22 cellular contexts compared by ENCODE assay signal in the genomic region with DNA sequence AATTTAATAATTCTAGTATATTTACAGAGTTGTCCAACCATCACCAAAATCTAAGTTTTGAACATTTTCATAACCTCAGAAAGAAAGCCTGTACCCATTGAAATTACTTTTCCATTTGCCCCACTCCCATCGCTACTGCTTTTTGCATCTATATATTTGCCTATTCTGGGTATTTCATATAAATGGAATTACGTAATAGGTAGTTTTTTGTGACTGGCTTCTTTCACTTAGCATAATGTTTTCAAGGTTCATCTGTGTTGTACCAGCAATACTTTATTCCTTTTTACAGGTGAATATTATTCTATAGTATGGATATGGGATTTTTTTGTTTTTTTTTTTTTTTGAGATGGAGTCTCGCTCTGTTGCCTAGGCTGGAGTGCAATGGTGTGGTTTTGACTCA. TPM values are rescaled to one million over a fixed set of nuclear protein-coding genes. Genes with fewer than 3 reads are reported as not detected.
DNase-seq lines count a peak whose midpoint lies in the region; ATAC-seq, FAIRE-seq and TF ChIP-seq lines count a peak whose summit lies in the region.
"Had no signal": no experiment of that assay in that cellular context is flagged by ENCODE, and none has a peak within 500 bp of the region (broad histone marks: within the 10 kb centered on the region; RNA-seq: fewer than 3 reads in every experiment).

No MANE protein-coding gene starts in this region.

- no TSS peak for BruUV-seq in IMR-90 (replicated peaks; lab: Mats Ljungman, UMichigan)
- BruUV-seq in K562 (replicated peaks; lab: Mats Ljungman, UMichigan): no TSS peak

- H4K20me1 ChIP-seq in IMR-90 (ENCODE audit: insufficient read depth, low read length) (no peaks in the 10 kb centered on the region), K562 (replicated peaks; ENCODE audit: control insufficient read depth, insufficient read depth, low read length) (no peaks in the 10 kb centered on the region)

- CTCF ChIA-PET in IMR-90 (lab: Yijun Ruan, JAX) (no interaction called here), K562 (lab: Yijun Ruan, JAX; ENCODE audit: low intra/inter-chr PET ratio) (no interaction called here)

- H3K9me3 Mint-ChIP-seq in memory B cell: no peaks in the 10 kb centered on the region
- H3K9me3 Mint-ChIP-seq: CD4-positive, alpha-beta T cell; CD8-positive, alpha-beta T cell had no signal

- H2BK15ac ChIP-seq in IMR-90 (ENCODE audit: low read depth, low read length): no peak overlapping the region

- peak; percentile 37 for FAIRE-seq in A204.1 (lab: Jason Lieb, UNC)
- no peak for FAIRE-seq in K562 (lab: Jason Lieb, UNC)
- FAIRE-seq: A549, D721Med, G401.6, GM12891 had no signal

- no peaks in the 10 kb centered on the region for H3K4me1 Mint-ChIP-seq in memory B cell
- H3K4me1 Mint-ChIP-seq: B cell had no signal

- no peak overlapping the region for H3K23ac ChIP-seq in IMR-90 (ENCODE audit: low read depth, low read length)

- H2BK5ac ChIP-seq in IMR-90 (ENCODE audit: low read depth, low read length, poor library complexity, severe bottlenecking): no peak overlapping the region

- H2AFZ ChIP-seq in IMR-90 (replicated peaks; ENCODE audit: low read length, poor library complexity) (no peak overlapping the region), K562 (ENCODE audit: low read depth, low read length) (no peak overlapping the region)

- H3K14ac ChIP-seq in IMR-90 (replicated peaks; ENCODE audit: low read depth, low read length): no peak overlapping the region

- no peak overlapping the region for H4K5ac ChIP-seq in IMR-90 (ENCODE audit: low read depth, low read length)

- H2BK120ac ChIP-seq in IMR-90 (ENCODE audit: low read depth, low read length): no peak overlapping the region

- in situ Hi-C loops in IMR-90 (cut with MboI; ENCODE audit: low sequenced_read_pairs): no loop called here
- in situ Hi-C loops in K562 (cut with MboI): no loop called here

- H3K36me3 ChIP-seq in IMR-90 (ENCODE audit: control insufficient read depth, insufficient read depth, low read length): no peaks in the 10 kb centered on the region; the same call in 1 of the 2 replicates
- H3K36me3 ChIP-seq in K562 (ENCODE audit: control insufficient read depth, insufficient read depth, low read length): peaks cover 76% of the 10 kb centered on the region
- no peaks in the 10 kb centered on the region for H3K36me3 ChIP-seq in tibial nerve
- H3K36me3 ChIP-seq in effector memory CD4-positive, alpha-beta T cell (ENCODE audit: control insufficient read depth, insufficient read depth, low read length): no peaks in the 10 kb centered on the region

- no peak overlapping the region for H3K4me3 Mint-ChIP-seq in memory B cell
- H3K4me3 Mint-ChIP-seq: B cell; CD4-positive, alpha-beta T cell; CD8-positive, alpha-beta T cell had no signal

- H3K27ac ChIP-seq in IMR-90 (ENCODE audit: insufficient read depth, low read length): no peak overlapping the region
- H3K27ac ChIP-seq in K562 (ENCODE audit: extremely low read depth, low read depth, low read length): no peak overlapping the region
- no peak overlapping the region for H3K27ac ChIP-seq in tibial nerve
- H3K27ac ChIP-seq in effector memory CD4-positive, alpha-beta T cell (ENCODE audit: insufficient read depth, low read length, poor library complexity, severe bottlenecking): no peak overlapping the region
- H3K27ac ChIP-seq: A549; BLaER1 treated with 17β-estradiol and CSF1 and Interleukin-3, amounts not matched to agents 10 nM and 100 nM; C4-2B had no signal

- intact Hi-C loops in IMR-90 (cut with micrococcal nuclease) (no loop called here), K562 (cut with micrococcal nuclease) (no loop called here)

- POLR2A ChIA-PET in IMR-90 (lab: Charles Lee; ENCODE audit: unreplicated experiment) (no interaction called here), K562 (lab: Yijun Ruan, JAX) (no interaction called here)

- H4K91ac ChIP-seq in IMR-90 (ENCODE audit: insufficient read depth, low read depth, low read length): no peak overlapping the region

- peaks cover 1% of the 10 kb centered on the region for H3K36me3 Mint-ChIP-seq in memory B cell
- H3K36me3 Mint-ChIP-seq: CD8-positive, alpha-beta T cell had no signal

- H2AK9ac ChIP-seq in IMR-90 (replicated peaks; ENCODE audit: low read depth, low read length, poor library complexity): no peak overlapping the region

- H3K27ac Mint-ChIP-seq in memory B cell: peak overlapping the region; percentile 38
- H3K27ac Mint-ChIP-seq: B cell; CD4-positive, alpha-beta T cell; CD8-positive, alpha-beta T cell had no signal

- no peak for TF ChIP-seq EP300 in K562 (IDR thresholded peaks at IDR 0.05; ENCODE audit: low read length)
- TF ChIP-seq EP300 in tibial nerve (IDR thresholded peaks at IDR 0.05): no peak

- H4K8ac ChIP-seq in IMR-90 (ENCODE audit: low read depth in 2 of 2, low read length in 2 of 2): no peak overlapping the region; a peak in 1 of 4 replicates

- H3K4ac ChIP-seq in IMR-90 (ENCODE audit: low read depth, low read length): no peak overlapping the region

- peaks cover 13 to 35% of the 10 kb centered on the region in 2 experiments for H3K79me1 ChIP-seq in IMR-90 (ENCODE audit: low read depth in 1 of 2, low read length in 2 of 2)

- H3K27me3 ChIP-seq in IMR-90 (ENCODE audit: control insufficient read depth, insufficient read depth, low read length) (no peaks in the 10 kb centered on the region), K562 (ENCODE audit: control insufficient read depth in 2 of 2, insufficient read depth in 2 of 2, low read length in 2 of 2) (no peaks in the 10 kb centered on the region), tibial nerve (no peaks in the 10 kb centered on the region)
- H3K27me3 ChIP-seq in effector memory CD4-positive, alpha-beta T cell (replicated peaks; ENCODE audit: control insufficient read depth, insufficient read depth, low read length, poor library complexity, severe bottlenecking): no peaks in the 10 kb centered on the region
- H3K27me3 ChIP-seq: BLaER1 treated with 17β-estradiol and CSF1 and Interleukin-3, amounts not matched to agents 10 nM and 100 nM had no signal

- H3K4me1 ChIP-seq in IMR-90 (ENCODE audit: control insufficient read depth, insufficient read depth, low read length) (0 out of 2 replicates have a peak, but pooled peaks cover 1% of the 10 kb centered on the region), K562 (replicated peaks in 1 of 2; ENCODE audit: control insufficient read depth in 2 of 2, insufficient read depth in 2 of 2, low read length in 2 of 2) (no peaks in the 10 kb centered on the region), tibial nerve (no peaks in the 10 kb centered on the region)
- no peaks in the 10 kb centered on the region for H3K4me1 ChIP-seq in effector memory CD4-positive, alpha-beta T cell (ENCODE audit: control insufficient read depth, insufficient read depth, low read length, poor library complexity, severe bottlenecking)
- H3K4me1 ChIP-seq: A549; BLaER1 treated with 17β-estradiol and CSF1 and Interleukin-3, amounts not matched to agents 10 nM and 100 nM; Caco-2 had no signal

- WGBS in IMR-90 (ENCODE audit: extremely low coverage in 2 of 2, insufficient read length in 1 of 2), 2 experiments: no CpG with 5 or more reads among the region's 3 CpGs
- WGBS in K562 (ENCODE audit: insufficient coverage, low coverage, missing lambda C conversion rate): 98% methylated on average over 3 of the region's 3 CpGs
- 97 to 98% methylated on average over 3 of the region's 3 CpGs for WGBS in tibial nerve, 2 donors

- H2BK20ac ChIP-seq in IMR-90 (ENCODE audit: low read depth, low read length): no peak overlapping the region

- no peaks in the 10 kb centered on the region for H3K27me3 Mint-ChIP-seq in memory B cell
- H3K27me3 Mint-ChIP-seq: B cell; CD4-positive, alpha-beta T cell had no signal

- H3K4me3 ChIP-seq in IMR-90 (ENCODE audit: insufficient read depth, low read depth, low read length) (no peak overlapping the region), K562 (no peak overlapping the region), tibial nerve (no peak overlapping the region)
- H3K4me3 ChIP-seq in effector memory CD4-positive, alpha-beta T cell (ENCODE audit: insufficient read depth, low read depth, low read length, poor library complexity, severe bottlenecking): no peak overlapping the region
- H3K4me3 ChIP-seq: A549; BLaER1 treated with 17β-estradiol and CSF1 and Interleukin-3, amounts not matched to agents 10 nM and 100 nM had no signal

- no peak overlapping the region for H3K56ac ChIP-seq in IMR-90 (ENCODE audit: extremely low read depth, insufficient read depth, low read length)

- TF ChIP-seq POLR2A in IMR-90 (IDR thresholded peaks at IDR 0.05; ENCODE audit: low read depth, low read length) (no peak), K562 (conservative IDR thresholded peaks at IDR 0.05) (no peak), tibial nerve (IDR thresholded peaks at IDR 0.05) (no peak)

- H3K9ac ChIP-seq in IMR-90 (ENCODE audit: low read depth, low read length) (no peak overlapping the region), K562 (ENCODE audit: insufficient read depth in 1 of 2, low read depth in 2 of 2, low read length in 2 of 2) (no peak overlapping the region)
- H3K9ac ChIP-seq: BLaER1 treated with 17β-estradiol and CSF1 and Interleukin-3, amounts not matched to agents 10 nM and 100 nM had no signal

- no peaks in the 10 kb centered on the region for H3K9me3 ChIP-seq in IMR-90 (ENCODE audit: control insufficient read depth, insufficient read depth, low read length)
- H3K9me3 ChIP-seq in K562 (replicated peaks; ENCODE audit: control insufficient read depth, insufficient read depth, low read depth, low read length): no peaks in the 10 kb centered on the region
- H3K9me3 ChIP-seq in tibial nerve: no peaks in the 10 kb centered on the region
- H3K9me3 ChIP-seq in effector memory CD4-positive, alpha-beta T cell (ENCODE audit: control insufficient read depth, low read length): no peaks in the 10 kb centered on the region
- H3K9me3 ChIP-seq: A549, Caco-2 had no signal

- dilution Hi-C loops in IMR-90 (cut with HindIII; ENCODE audit: low sequenced_read_pairs, unreplicated experiment): no loop called here

- TF ChIP-seq CTCF in IMR-90 (conservative IDR thresholded peaks at IDR 0.05; ENCODE audit: low read depth, low read length) (no peak), K562 (IDR thresholded peaks at IDR 0.05 in 2 of 3, conservative IDR thresholded peaks at IDR 0.05 in 1 of 3; ENCODE audit: insufficient read depth in 2 of 3, low read depth in 1 of 3, low read length in 3 of 3) (no peak), tibial nerve (IDR thresholded peaks at IDR 0.05) (no peak)

- H2AK5ac ChIP-seq in IMR-90 (ENCODE audit: low read depth, low read length): no peak overlapping the region

- DNase-seq in IMR-90 (no peak), K562 (ENCODE audit: extremely low read depth in 1 of 4, low spot score in 3 of 4) (no peak), memory B cell (ENCODE audit: low spot score in 2 of 2) (no peak), tibial nerve (ENCODE audit: low spot score in 2 of 2) (no peak)
- no peak for DNase-seq in effector memory CD4-positive, alpha-beta T cell
- DNase-seq: 8988T; AML-193; Caco-2; Calu3; CD4-positive, alpha-beta T cell; CD8-positive, alpha-beta T cell; DMS79 treated with DMSO at 0.1 percent for 48 hours; GF-D8 had no signal

- no peak overlapping the region for H3K18ac ChIP-seq in IMR-90 (ENCODE audit: low read depth, low read length)

- no peaks in the 10 kb centered on the region; the same call in 2 of the 3 replicates for H3K79me2 ChIP-seq in K562 (ENCODE audit: control insufficient read depth, insufficient read depth, low read length)

- H3K4me2 ChIP-seq in IMR-90 (ENCODE audit: low read depth, low read length) (no peak overlapping the region), K562 (ENCODE audit: insufficient read depth, low read length) (no peak overlapping the region)
- H3K4me2 ChIP-seq: A549; BLaER1 treated with 17β-estradiol and CSF1 and Interleukin-3, amounts not matched to agents 10 nM and 100 nM had no signal

- H3K9me1 ChIP-seq in IMR-90 (ENCODE audit: insufficient read depth, low read length) (peaks cover 4% of the 10 kb centered on the region; the same call in 1 of the 2 replicates), K562 (ENCODE audit: control insufficient read depth, insufficient read depth, low read length) (no peaks in the 10 kb centered on the region)

- TF ChIP-seq RAD21 in IMR-90 (IDR thresholded peaks at IDR 0.05; ENCODE audit: low read length) (no peak), K562 (CRISPR knock-in tag; conservative IDR thresholded peaks at IDR 0.05 in 1 of 2, IDR thresholded peaks at IDR 0.05 in 1 of 2) (no peak)

- ATAC-seq in IMR-90 (ENCODE audit: low read depth): no peak
- no peak for ATAC-seq in K562
- no peak for ATAC-seq in memory B cell (ENCODE audit: low read depth)
- no peak for ATAC-seq in HG02970 (IDR thresholded peaks at IDR 0.05; ENCODE audit: low FRiP score, unreplicated experiment)
- ATAC-seq: A549; CD8-positive, alpha-beta T cell had no signal

RNA-seq across cellular contexts. Expression of a gene that starts 22.6 kb away (rescaled TPM):
- total RNA-seq in IMR-90 (2012; rRNA removed) (18.3 and 35.0 TPM in 2 replicates), K562 (2014; rRNA removed) (23.3 and 23.9 TPM in 2 replicates), K562 (2014; rRNA removed; fragmentation: Illumina TruSeq; extraction: Trizol) (53.5 and 60.1 TPM in 2 replicates), K562 (2015; rRNA removed; fragmentation: Illumina TruSeq; extraction: Trizol) (49.6 and 54.4 TPM in 2 replicates), K562 (2021) (30.1 and 33.0 TPM in 2 replicates), tibial nerve (1 to 10 TPM in 1 of 4 donors, under 1 TPM in 3; under 0.01 to 1.0 (median 0.56) TPM)
- polyA plus RNA-seq in IMR-90 (2012; rRNA removed) (6.9 and 8.8 TPM in 2 replicates), K562 (2011; rRNA removed) (16.2 and 29.2 TPM in 2 replicates), K562 (2014; fragmentation: Illumina TruSeq; extraction: Trizol) (34.1 and 38.9 TPM in 2 replicates), K562 (2014; fragmentation: Nextera tagmentation; extraction: Ambion mirVana) (10 to 100 TPM; 11.3 to 12.3 TPM), K562 (2014; rRNA removed) (20.7 and 21.6 TPM in 2 replicates)
- polyA plus RNA-seq in IMR-90 (2012; cell fraction: cytosol; rRNA removed): 0.57 and 1.3 TPM in 2 replicates
- polyA plus RNA-seq in IMR-90 (2012; cell fraction: nucleus; rRNA removed; ENCODE audit: low replicate concordance): 0.51 and 2.5 TPM in 2 replicates
- 11.9 and 44.3 TPM in 2 replicates for total RNA-seq in K562 (2011; cell fraction: chromatin; rRNA removed; ENCODE audit: low replicate concordance)
- total RNA-seq in K562 (2011; cell fraction: nucleolus; rRNA removed): 5.8 and 7.9 TPM in 2 replicates
- 13.7 and 14.2 TPM in 2 replicates for total RNA-seq in K562 (2011; cell fraction: nucleoplasm; rRNA removed)
- 3.6 and 9.6 TPM in 2 replicates for polyA plus RNA-seq in K562 (2011; cell fraction: cytosol; rRNA removed)
- 4.8 and 7.8 TPM in 2 replicates for polyA plus RNA-seq in K562 (2011; cell fraction: nucleus; rRNA removed)
- 26.4 and 26.7 TPM in 2 replicates for polyA plus RNA-seq in K562 (2012)
- polyA minus RNA-seq in K562 (2011; rRNA and poly(A)+ RNA removed): 40.6 and 49.6 TPM in 2 replicates
- polyA minus RNA-seq in K562 (2011; cell fraction: cytosol; rRNA and poly(A)+ RNA removed): 17.8 and 20.9 TPM in 2 replicates
- polyA minus RNA-seq in K562 (2011; cell fraction: nucleus; rRNA and poly(A)+ RNA removed): 5.4 and 14.1 TPM in 2 replicates

RNA-seq across cellular contexts. Expression of a gene that starts 41.6 kb away (rescaled TPM):
- total RNA-seq in IMR-90 (2012; rRNA removed): 26.4 and 27.4 TPM in 2 replicates
- 6.9 and 9.3 TPM in 2 replicates for polyA plus RNA-seq in IMR-90 (2012; rRNA removed)
- 1.9 and 2.2 TPM in 2 replicates for polyA plus RNA-seq in IMR-90 (2012; cell fraction: cytosol; rRNA removed)
- 2.3 and 19.9 TPM in 2 replicates for polyA plus RNA-seq in IMR-90 (2012; cell fraction: nucleus; rRNA removed; ENCODE audit: low replicate concordance)
- total RNA-seq in K562 (2011; cell fraction: chromatin; rRNA removed; ENCODE audit: low replicate concordance): 50.5 and 136 TPM in 2 replicates
- total RNA-seq in K562 (2011; cell fraction: nucleolus; rRNA removed): 18.2 and 28.7 TPM in 2 replicates
- 50.9 and 77.5 TPM in 2 replicates for total RNA-seq in K562 (2011; cell fraction: nucleoplasm; rRNA removed)
- 20.1 and 20.4 TPM in 2 replicates for total RNA-seq in K562 (2014; rRNA removed)
- total RNA-seq in K562 (2014; rRNA removed; fragmentation: Illumina TruSeq; extraction: Trizol): 43.2 and 54.5 TPM in 2 replicates
- 41.0 and 41.3 TPM in 2 replicates for total RNA-seq in K562 (2015; rRNA removed; fragmentation: Illumina TruSeq; extraction: Trizol)
- 50.6 and 51.3 TPM in 2 replicates for total RNA-seq in K562 (2021)
- polyA plus RNA-seq in K562 (2011; rRNA removed): 35.9 and 41.0 TPM in 2 replicates
- 10.6 and 13.3 TPM in 2 replicates for polyA plus RNA-seq in K562 (2011; cell fraction: cytosol; rRNA removed)
- 48.0 and 63.1 TPM in 2 replicates for polyA plus RNA-seq in K562 (2011; cell fraction: nucleus; rRNA removed)
- 18.3 and 23.1 TPM in 2 replicates for polyA plus RNA-seq in K562 (2012)
- polyA plus RNA-seq in K562 (2014; fragmentation: Illumina TruSeq; extraction: Trizol): 26.7 and 33.2 TPM in 2 replicates
- polyA plus RNA-seq in K562 (2014; fragmentation: Nextera tagmentation; extraction: Ambion mirVana): 10 to 100 TPM; 10.2 to 19.5 TPM
- 17.3 and 17.5 TPM in 2 replicates for polyA plus RNA-seq in K562 (2014; rRNA removed)
- polyA minus RNA-seq in K562 (2011; rRNA and poly(A)+ RNA removed): 80.0 and 103 TPM in 2 replicates
- polyA minus RNA-seq in K562 (2011; cell fraction: cytosol; rRNA and poly(A)+ RNA removed): 21.6 and 40.6 TPM in 2 replicates
- polyA minus RNA-seq in K562 (2011; cell fraction: nucleus; rRNA and poly(A)+ RNA removed): 20.3 and 33.0 TPM in 2 replicates
- 10 to 100 TPM; 15.1 to 23.4 (median 21.4) TPM for total RNA-seq in tibial nerve
